In genomic region chr5:36896476-36896875, GRCh38 we compare ENCODE assay signal across 29 cellular contexts.
"Had no signal": no experiment of that assay in that cellular context is flagged by ENCODE, and none has a peak within 500 bp of the region (broad histone marks: within the 10 kb centered on the region; RNA-seq: fewer than 3 reads in every experiment).

No MANE protein-coding gene starts in this region.

- H3K4me2 ChIP-seq: hepatocyte had no signal

- H3K27ac Mint-ChIP-seq: stimulated activated naive B cell treated with anti-CD40 and anti-IgM and Interleukin-4, amounts not matched to agents 10 μg/mL and 1 μg/mL and 100 μg/mL, for 72 hours had no signal

- H3K36me3 ChIP-seq: heart right ventricle, left lung, pancreas, prostate gland, thyroid gland, transverse colon, upper lobe of right lung had no signal

- ATAC-seq: heart right ventricle; left cardiac atrium; left lung; mucosa of descending colon; naive thymus-derived CD4-positive, alpha-beta T cell; natural killer cell treated with Interleukin-12 subunit alpha and Interleukin-12 subunit beta and Interleukin-15 and Interleukin-18, amount 100 ng/mL, for 72 hours; pancreas; right cardiac atrium; sciatic nerve; stimulated activated naive B cell treated with anti-CD40 and anti-IgM and Interleukin-4, amounts not matched to agents 10 μg/mL and 1 μg/mL and 100 μg/mL, for 72 hours; stimulated activated naive CD8-positive, alpha-beta T cell treated with anti-CD3 and anti-CD28 coated beads, Interleukin-15, Interleukin-2, amounts not matched to agents 100 U/mL and 50 U/mL, for 24 hours; upper lobe of right lung had no signal

- H3K4me1 ChIP-seq: prostate gland, testis had no signal

- H3K27me3 Mint-ChIP-seq: naive thymus-derived CD4-positive, alpha-beta T cell; natural killer cell treated with Interleukin-12 subunit alpha and Interleukin-12 subunit beta and Interleukin-15 and Interleukin-18, amount 100 ng/mL, for 72 hours; stimulated activated naive B cell treated with anti-CD40 and anti-IgM and Interleukin-4, amounts not matched to agents 10 μg/mL and 1 μg/mL and 100 μg/mL, for 72 hours had no signal

- H3K27ac ChIP-seq: heart right ventricle, hepatocyte, left lung, pancreas, prostate gland, skin epidermis, stomach, testis, thyroid gland, transverse colon, upper lobe of right lung had no signal

- H3K9me3 ChIP-seq: left lung, mucosa of descending colon, pancreas, prostate gland, testis, thyroid gland, transverse colon, upper lobe of right lung had no signal

- DNase-seq: heart right ventricle; kidney glomerular epithelial cell; left cardiac atrium; left lung; midbrain; mucosa of descending colon; naive thymus-derived CD4-positive, alpha-beta T cell; nucleus accumbens; pancreas; posterior cingulate gyrus; retina; right cardiac atrium; stimulated activated CD4-positive, alpha-beta T cell treated with anti-CD3 and anti-CD28 coated beads, Interleukin-12 subunit alpha, Interleukin-12 subunit beta, amount 100 ng/mL, for 4 hours; stimulated activated CD4-positive, alpha-beta T cell treated with anti-CD3 and anti-CD28 coated beads, Interleukin-15, amount 100 ng/mL, for 24 hours; stimulated activated CD4-positive, alpha-beta T cell treated with anti-CD3 and anti-CD28 coated beads, Interleukin-2, amount 100 ng/mL, for 24 hours; stimulated activated CD4-positive, alpha-beta T cell treated with anti-CD3 and anti-CD28 coated beads, Interleukin-4, amount 100 ng/mL, for 1 hour; stimulated activated naive B cell treated with anti-CD40 and anti-IgM and Interleukin-4, amounts not matched to agents 10 μg/mL and 1 μg/mL and 100 μg/mL, for 72 hours; stimulated activated naive CD8-positive, alpha-beta T cell treated with anti-CD3 and anti-CD28 coated beads, Interleukin-15, Interleukin-2, amounts not matched to agents 100 U/mL and 50 U/mL, for 24 hours; stomach; testis; thyroid gland; transverse colon; upper lobe of right lung had no signal

- H3K4me3 ChIP-seq: heart right ventricle, hepatocyte, left lung, lung, mucosa of descending colon, pancreas, prostate gland, skin epidermis, stomach, testis, thyroid gland, transverse colon, upper lobe of right lung had no signal

- H2AFZ ChIP-seq: hepatocyte had no signal

- H3K9me3 Mint-ChIP-seq: natural killer cell treated with Interleukin-12 subunit alpha and Interleukin-12 subunit beta and Interleukin-15 and Interleukin-18, amount 100 ng/mL, for 72 hours had no signal

- H3K4me3 Mint-ChIP-seq: natural killer cell treated with Interleukin-12 subunit alpha and Interleukin-12 subunit beta and Interleukin-15 and Interleukin-18, amount 100 ng/mL, for 72 hours; stimulated activated naive B cell treated with anti-CD40 and anti-IgM and Interleukin-4, amounts not matched to agents 10 μg/mL and 1 μg/mL and 100 μg/mL, for 72 hours had no signal

- H3K27me3 ChIP-seq: heart right ventricle, hepatocyte, left lung, pancreas, stomach, testis, thyroid gland, transverse colon, upper lobe of right lung had no signal
